In genomic region chr5:157026789-157027424, GRCh38 we compare ENCODE assay signal across 8 cellular contexts. TPM values are rescaled to one million over a fixed set of nuclear protein-coding genes. Genes with fewer than 3 reads are reported as not detected.
DNase-seq lines count a peak whose midpoint lies in the region; ATAC-seq, FAIRE-seq and TF ChIP-seq lines count a peak whose summit lies in the region.

No MANE protein-coding gene starts in this region.

- H3K4me3 ChIP-seq in HL-60 (replicated peaks; ENCODE audit: insufficient read depth, low read length) (no peak overlapping the region), WERI-Rb-1 (ENCODE audit: low read depth, low read length) (no peak overlapping the region), liver (ENCODE audit: low read depth in 1 of 3, low read length in 3 of 3) (no peak overlapping the region)

- H3K27me3 Mint-ChIP-seq in stimulated activated naive B cell treated with anti-CD40 and anti-IgM and Interleukin-4, amounts not matched to agents 10 μg/mL and 1 μg/mL and 100 μg/mL, for 72 hours: peaks cover 5 to 9% of the 10 kb centered on the region in 2 donors
- no peaks in the 10 kb centered on the region for H3K27me3 Mint-ChIP-seq in T-cell

- H3K4me1 Mint-ChIP-seq in stimulated activated naive B cell treated with anti-CD40 and anti-IgM and Interleukin-4, amounts not matched to agents 10 μg/mL and 1 μg/mL and 100 μg/mL, for 72 hours: peaks cover 7 to 14% of the 10 kb centered on the region in 2 donors
- H3K4me1 Mint-ChIP-seq in T-cell: peaks cover 28 to 64% (median 42%) of the 10 kb centered on the region in 3 donors

- TF ChIP-seq CTCF in HL-60 (IDR thresholded peaks at IDR 0.05; ENCODE audit: insufficient read depth, low read length): peak; percentile 25
- TF ChIP-seq CTCF in WERI-Rb-1 (IDR thresholded peaks at IDR 0.05; ENCODE audit: low read depth, low read length): peak; percentile 82
- TF ChIP-seq CTCF in liver (IDR thresholded peaks at IDR 0.05; ENCODE audit: low read depth, low read length, missing input control): peak; percentile 56

- H3K27ac Mint-ChIP-seq in stimulated activated naive B cell treated with anti-CD40 and anti-IgM and Interleukin-4, amounts not matched to agents 10 μg/mL and 1 μg/mL and 100 μg/mL, for 72 hours: no peak overlapping the region
- no peak overlapping the region for H3K27ac Mint-ChIP-seq in T-cell

- no peaks in the 10 kb centered on the region for H3K4me1 ChIP-seq in liver (ENCODE audit: control insufficient read depth in 4 of 4, insufficient read depth in 4 of 4, low read length in 3 of 4)

- H3K27me3 ChIP-seq in HL-60 (ENCODE audit: insufficient read depth, poor library complexity, severe bottlenecking) (no peaks in the 10 kb centered on the region), WERI-Rb-1 (ENCODE audit: insufficient read depth, low read depth, severe bottlenecking) (no peaks in the 10 kb centered on the region), liver (ENCODE audit: control insufficient read depth in 4 of 4, insufficient read depth in 4 of 4, low read length in 3 of 4) (no peaks in the 10 kb centered on the region)

- DNase-seq in DMS153 (lab: John Stamatoyannopoulos, UW) (peak; percentile 37), HL-60 (ENCODE audit: low read depth in 1 of 2, low spot score in 1 of 2) (no peak), WERI-Rb-1 (peak; percentile 29), RCC 7860 (ENCODE audit: low spot score) (no peak), T-cell (no peak)
- DNase-seq in stimulated activated naive B cell treated with anti-CD40 and anti-IgM and Interleukin-4, amounts not matched to agents 10 μg/mL and 1 μg/mL and 100 μg/mL, for 72 hours: no peak

- CTCF ChIA-PET in T-cell (lab: Charles Lee): no interaction called here

- H3K36me3 Mint-ChIP-seq in stimulated activated naive B cell treated with anti-CD40 and anti-IgM and Interleukin-4, amounts not matched to agents 10 μg/mL and 1 μg/mL and 100 μg/mL, for 72 hours: no peaks in the 10 kb centered on the region
- no peaks in the 10 kb centered on the region for H3K36me3 Mint-ChIP-seq in T-cell

- no peak overlapping the region for H3K9ac ChIP-seq in liver (ENCODE audit: low read depth in 1 of 2, low read length in 2 of 2)

- 64% methylated on average over 3 of the region's 3 CpGs for WGBS in liver

- H3K36me3 ChIP-seq in WERI-Rb-1 (no peaks in the 10 kb centered on the region), liver (ENCODE audit: control insufficient read depth in 4 of 4, insufficient read depth in 3 of 4, low read depth in 1 of 4, low read length in 3 of 4) (no peaks in the 10 kb centered on the region)

- H3K9me3 Mint-ChIP-seq in stimulated activated naive B cell treated with anti-CD40 and anti-IgM and Interleukin-4, amounts not matched to agents 10 μg/mL and 1 μg/mL and 100 μg/mL, for 72 hours: no peaks in the 10 kb centered on the region
- H3K9me3 Mint-ChIP-seq in T-cell: no peaks in the 10 kb centered on the region

- POLR2A ChIA-PET in T-cell (lab: Charles Lee): no interaction called here

- H3K9me3 ChIP-seq in WERI-Rb-1 (ENCODE audit: severe bottlenecking) (no peaks in the 10 kb centered on the region), liver (ENCODE audit: control insufficient read depth in 4 of 4, low read length in 3 of 4) (no peaks in the 10 kb centered on the region)

- no peak overlapping the region for H3K4me3 Mint-ChIP-seq in stimulated activated naive B cell treated with anti-CD40 and anti-IgM and Interleukin-4, amounts not matched to agents 10 μg/mL and 1 μg/mL and 100 μg/mL, for 72 hours
- H3K4me3 Mint-ChIP-seq in T-cell: no peak overlapping the region

- H3K27ac ChIP-seq in HL-60 (replicated peaks) (no peak overlapping the region), WERI-Rb-1 (no peak overlapping the region), liver (ENCODE audit: low read depth in 1 of 2, low read length in 2 of 2) (no peak overlapping the region)

- no peak for FAIRE-seq in RCC 7860 (lab: Jason Lieb, UNC)

- no peak for ATAC-seq in stimulated activated naive B cell treated with anti-CD40 and anti-IgM and Interleukin-4, amounts not matched to agents 10 μg/mL and 1 μg/mL and 100 μg/mL, for 72 hours (replicated peaks)
- ATAC-seq in T-cell (replicated peaks in 1 of 4) (no peak), HG02798 (IDR thresholded peaks at IDR 0.05; ENCODE audit: poor library complexity, unreplicated experiment) (no peak)

- peak; percentile 64 to 78 for TF ChIP-seq RAD21 in liver (IDR thresholded peaks at IDR 0.05)

TF ChIP-seq in liver, 16 proteins besides CTCF, POLR2A, EP300 and RAD21:
- TF ChIP-seq JUND (IDR thresholded peaks at IDR 0.05) (no peak), FOXA1 (IDR thresholded peaks at IDR 0.05) (no peak), HNF4A (conservative IDR thresholded peaks at IDR 0.05) (no peak), SP1 (IDR thresholded peaks at IDR 0.05) (no peak), MAX (IDR thresholded peaks at IDR 0.05) (no peak), GABPA (IDR thresholded peaks at IDR 0.05 in 1 of 2, conservative IDR thresholded peaks at IDR 0.05 in 1 of 2) (no peak), RXRA (IDR thresholded peaks at IDR 0.05) (no peak), TAF1 (conservative IDR thresholded peaks at IDR 0.05) (no peak), YY1 (IDR thresholded peaks at IDR 0.05) (no peak), NR2F2 (IDR thresholded peaks at IDR 0.05) (no peak), HNF4G (IDR thresholded peaks at IDR 0.05) (no peak), EGR1 (IDR thresholded peaks at IDR 0.05; ENCODE audit: low read depth in 2 of 2) (no peak), FOXA2 (IDR thresholded peaks at IDR 0.05) (no peak)
- TF ChIP-seq, protein P1, sequence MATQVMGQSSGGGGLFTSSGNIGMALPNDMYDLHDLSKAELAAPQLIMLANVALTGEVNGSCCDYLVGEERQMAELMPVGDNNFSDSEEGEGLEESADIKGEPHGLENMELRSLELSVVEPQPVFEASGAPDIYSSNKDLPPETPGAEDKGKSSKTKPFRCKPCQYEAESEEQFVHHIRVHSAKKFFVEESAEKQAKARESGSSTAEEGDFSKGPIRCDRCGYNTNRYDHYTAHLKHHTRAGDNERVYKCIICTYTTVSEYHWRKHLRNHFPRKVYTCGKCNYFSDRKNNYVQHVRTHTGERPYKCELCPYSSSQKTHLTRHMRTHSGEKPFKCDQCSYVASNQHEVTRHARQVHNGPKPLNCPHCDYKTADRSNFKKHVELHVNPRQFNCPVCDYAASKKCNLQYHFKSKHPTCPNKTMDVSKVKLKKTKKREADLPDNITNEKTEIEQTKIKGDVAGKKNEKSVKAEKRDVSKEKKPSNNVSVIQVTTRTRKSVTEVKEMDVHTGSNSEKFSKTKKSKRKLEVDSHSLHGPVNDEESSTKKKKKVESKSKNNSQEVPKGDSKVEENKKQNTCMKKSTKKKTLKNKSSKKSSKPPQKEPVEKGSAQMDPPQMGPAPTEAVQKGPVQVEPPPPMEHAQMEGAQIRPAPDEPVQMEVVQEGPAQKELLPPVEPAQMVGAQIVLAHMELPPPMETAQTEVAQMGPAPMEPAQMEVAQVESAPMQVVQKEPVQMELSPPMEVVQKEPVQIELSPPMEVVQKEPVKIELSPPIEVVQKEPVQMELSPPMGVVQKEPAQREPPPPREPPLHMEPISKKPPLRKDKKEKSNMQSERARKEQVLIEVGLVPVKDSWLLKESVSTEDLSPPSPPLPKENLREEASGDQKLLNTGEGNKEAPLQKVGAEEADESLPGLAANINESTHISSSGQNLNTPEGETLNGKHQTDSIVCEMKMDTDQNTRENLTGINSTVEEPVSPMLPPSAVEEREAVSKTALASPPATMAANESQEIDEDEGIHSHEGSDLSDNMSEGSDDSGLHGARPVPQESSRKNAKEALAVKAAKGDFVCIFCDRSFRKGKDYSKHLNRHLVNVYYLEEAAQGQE (IDR thresholded peaks at IDR 0.05): no peak
- TF ChIP-seq, protein P2, sequence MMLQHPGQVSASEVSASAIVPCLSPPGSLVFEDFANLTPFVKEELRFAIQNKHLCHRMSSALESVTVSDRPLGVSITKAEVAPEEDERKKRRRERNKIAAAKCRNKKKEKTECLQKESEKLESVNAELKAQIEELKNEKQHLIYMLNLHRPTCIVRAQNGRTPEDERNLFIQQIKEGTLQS (IDR thresholded peaks at IDR 0.05): no peak
- TF ChIP-seq, protein P3, sequence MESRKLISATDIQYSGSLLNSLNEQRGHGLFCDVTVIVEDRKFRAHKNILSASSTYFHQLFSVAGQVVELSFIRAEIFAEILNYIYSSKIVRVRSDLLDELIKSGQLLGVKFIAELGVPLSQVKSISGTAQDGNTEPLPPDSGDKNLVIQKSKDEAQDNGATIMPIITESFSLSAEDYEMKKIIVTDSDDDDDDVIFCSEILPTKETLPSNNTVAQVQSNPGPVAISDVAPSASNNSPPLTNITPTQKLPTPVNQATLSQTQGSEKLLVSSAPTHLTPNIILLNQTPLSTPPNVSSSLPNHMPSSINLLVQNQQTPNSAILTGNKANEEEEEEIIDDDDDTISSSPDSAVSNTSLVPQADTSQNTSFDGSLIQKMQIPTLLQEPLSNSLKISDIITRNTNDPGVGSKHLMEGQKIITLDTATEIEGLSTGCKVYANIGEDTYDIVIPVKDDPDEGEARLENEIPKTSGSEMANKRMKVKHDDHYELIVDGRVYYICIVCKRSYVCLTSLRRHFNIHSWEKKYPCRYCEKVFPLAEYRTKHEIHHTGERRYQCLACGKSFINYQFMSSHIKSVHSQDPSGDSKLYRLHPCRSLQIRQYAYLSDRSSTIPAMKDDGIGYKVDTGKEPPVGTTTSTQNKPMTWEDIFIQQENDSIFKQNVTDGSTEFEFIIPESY (IDR thresholded peaks at IDR 0.05): no peak

RNA-seq across cellular contexts. Expression of gene HAVCR1, which starts 32.0 kb away (rescaled TPM):
- total RNA-seq in liver: 1 to 10 TPM in 1 of 2 donors, under 1 TPM in 1; 0.17 to 2.8 TPM
- polyA plus RNA-seq in liver: under 1 TPM in 1 of 2 donors, not detected in 1; 0.07 TPM
- 1 to 10 TPM; 3.3 to 5.8 (median 5.4) TPM for total RNA-seq in T-cell

Comparison
In these comparisons a context has a peak if more than half of its experiments do, and no peak if none do; other contexts are left out.
1. DNase-seq: peak in DMS153 (single experiment) and WERI-Rb-1 (single experiment); none in HL-60 (0 of 2), RCC 7860 (single experiment), stimulated activated naive B cell treated with anti-CD40 and anti-IgM and Interleukin-4, amounts not matched to agents 10 μg/mL and 1 μg/mL and 100 μg/mL, for 72 hours (single experiment) and T-cell (0 of 34).
2. CTCF ChIP-seq: peak in every context shown above with its lines; median percentile 82 in WERI-Rb-1; 56 in liver; 25 in HL-60.